8 cellular contexts compared by ENCODE assay signal in genomic region chr13:26186141-26186870, GRCh38. TPM values are rescaled to one million over a fixed set of nuclear protein-coding genes. Genes with fewer than 3 reads are reported as not detected.
DNase-seq lines count a peak whose midpoint lies in the region; ATAC-seq, FAIRE-seq and TF ChIP-seq lines count a peak whose summit lies in the region.

No MANE protein-coding gene starts in this region.

- H3K9ac ChIP-seq in H1 (replicated peaks in 1 of 4; ENCODE audit: extremely low read depth in 1 of 4, low read depth in 3 of 4, low read length in 3 of 4) (peak overlapping the region in 3 of 4 experiments; percentile 2 to 62 (median 61); a peak in 4 of 7 replicates), mesenchymal stem cell (ENCODE audit: low read length) (peak overlapping the region; percentile 93)

- no peak overlapping the region for H2BK120ac ChIP-seq in H1 (replicated peaks; ENCODE audit: low read depth, low read length)
- H2BK120ac ChIP-seq in mesenchymal stem cell (ENCODE audit: low read depth, low read length) = no peak overlapping the region

- peak; percentile 32 for FAIRE-seq in H1 (lab: Jason Lieb, UNC)

- peak; percentile 69 for ATAC-seq in GM19351 (IDR thresholded peaks at IDR 0.05; ENCODE audit: unreplicated experiment)
- peak; percentile 80 for ATAC-seq in HG03521 (IDR thresholded peaks at IDR 0.05; ENCODE audit: unreplicated experiment)
- peak; percentile 93 for ATAC-seq in activated CD8-positive, alpha-beta memory T cell treated with anti-CD3 and anti-CD28 coated beads, Interleukin-2, amount 10 ng/mL, durations not matched to agents 7 days and 5 days

- TF ChIP-seq POLR2A in H1 (IDR thresholded peaks at IDR 0.05; ENCODE audit: control extremely low read depth in 1 of 2, low read depth in 2 of 2, low read length in 2 of 2) = no peak

- H3K9me3 ChIP-seq in H1 (ENCODE audit: insufficient read depth in 2 of 2, low read depth in 1 of 2, low read length in 1 of 2) (no peaks in the 10 kb centered on the region), mesenchymal stem cell (ENCODE audit: control insufficient read depth, low read length) (no peaks in the 10 kb centered on the region)

- no peak overlapping the region for H3K14ac ChIP-seq in H1 (ENCODE audit: insufficient read length)
- no peak overlapping the region for H3K14ac ChIP-seq in mesenchymal stem cell (ENCODE audit: low read length in 2 of 2)

- peak overlapping the region; percentile 82 for H3K4me3 Mint-ChIP-seq in activated CD8-positive, alpha-beta memory T cell treated with anti-CD3 and anti-CD28 coated beads, Interleukin-2, amount 10 ng/mL, durations not matched to agents 7 days and 5 days

- H3K36me3 Mint-ChIP-seq in activated CD8-positive, alpha-beta memory T cell treated with anti-CD3 and anti-CD28 coated beads, Interleukin-2, amount 10 ng/mL, durations not matched to agents 7 days and 5 days = peaks cover 8% of the 10 kb centered on the region

- H3K4ac ChIP-seq in H1 (replicated peaks; ENCODE audit: insufficient read length, low read depth, low read length) = peak overlapping the region; percentile 48
- peak overlapping the region in 1 of 2 experiments; percentile 85 for H3K4ac ChIP-seq in mesenchymal stem cell (ENCODE audit: low read depth in 1 of 2, low read length in 2 of 2)

- peak overlapping the region; percentile 86 for H3K27ac Mint-ChIP-seq in activated CD8-positive, alpha-beta memory T cell treated with anti-CD3 and anti-CD28 coated beads, Interleukin-2, amount 10 ng/mL, durations not matched to agents 7 days and 5 days

- no peaks in the 10 kb centered on the region for H3K36me3 ChIP-seq in H1 (ENCODE audit: control insufficient read depth in 2 of 4, insufficient read depth in 4 of 4, low read length in 3 of 4)
- H3K36me3 ChIP-seq in mesenchymal stem cell (ENCODE audit: control insufficient read depth in 1 of 2, insufficient read depth in 2 of 2, low read depth in 1 of 2, low read length in 2 of 2) = peaks cover 0 to 2% of the 10 kb centered on the region in 2 experiments

- TF ChIP-seq EP300 in H1 (IDR thresholded peaks at IDR 0.05; ENCODE audit: borderline replicate concordance in 1 of 2, low read depth in 2 of 2, low read length in 2 of 2) = no peak

- peak overlapping the region; percentile 29 for H4K5ac ChIP-seq in H1 (ENCODE audit: insufficient read length, low read depth, low read length)

- H3K18ac ChIP-seq in H1 (ENCODE audit: extremely low read depth, low read length) = no peak overlapping the region; the same call in none of the 2 replicates
- peak overlapping the region; percentile 37 to 93 for H3K18ac ChIP-seq in mesenchymal stem cell (ENCODE audit: low read depth in 1 of 2, low read length in 2 of 2)

- H3K4me1 ChIP-seq in H1 (replicated peaks in 1 of 4; ENCODE audit: control insufficient read depth in 3 of 4, insufficient read depth in 4 of 4, low read length in 3 of 4) = peaks cover 0 to 4% (median 1%) of the 10 kb centered on the region in 4 experiments; a peak in 2 of 7 replicates
- peaks cover 6% of the 10 kb centered on the region for H3K4me1 ChIP-seq in mesenchymal stem cell (ENCODE audit: control insufficient read depth, insufficient read depth, low read depth, low read length)

- H2BK15ac ChIP-seq in H1 (ENCODE audit: low read length) (no peak overlapping the region), mesenchymal stem cell (ENCODE audit: low read depth, poor library complexity, severe bottlenecking) (no peak overlapping the region)

- TF ChIP-seq RAD21 in H1 (IDR thresholded peaks at IDR 0.05 in 1 of 2, conservative IDR thresholded peaks at IDR 0.05 in 1 of 2; ENCODE audit: low read depth in 2 of 2, low read length in 2 of 2) = peak; percentile 38 to 50; a peak in 2 of 4 replicates

- H3K56ac ChIP-seq in H1 (replicated peaks; ENCODE audit: insufficient read length, low read depth, low read length) = no peak overlapping the region

- H2AFZ ChIP-seq in H1 (ENCODE audit: low read length) (peak overlapping the region; percentile 97), mesenchymal stem cell (ENCODE audit: low read depth, low read length) (peak overlapping the region; percentile 90)

- peak; percentile 95 for DNase-seq in CD1c-positive myeloid dendritic cell (ENCODE audit: extremely low spot score)
- DNase-seq in NOMO-1 (lab: John Stamatoyannopoulos, UW; ENCODE audit: unreplicated experiment in 2 of 2) = peak; percentile 87 to 91
- DNase-seq in activated CD8-positive, alpha-beta memory T cell treated with anti-CD3 and anti-CD28 coated beads, Interleukin-2, amount 10 ng/mL, durations not matched to agents 7 days and 5 days = peak; percentile 93
- DNase-seq in H1 (ENCODE audit: low read depth in 1 of 2, low spot score in 2 of 2) = peak; percentile 90 to 91
- peak; percentile 86 for DNase-seq in mesenchymal stem cell
- DNase-seq in stimulated activated CD8-positive, alpha-beta memory T cell treated with anti-CD3 and anti-CD28 coated beads, Interleukin-12 subunit alpha, Interleukin-12 subunit beta, amount 100 ng/mL, for 24 hours (ENCODE audit: extremely low read depth) = peak; percentile 66

- H3K27me3 ChIP-seq in H1 (replicated peaks in 1 of 4; ENCODE audit: control insufficient read depth in 3 of 4, extremely low read depth in 1 of 4, insufficient read depth in 3 of 4, low read length in 3 of 4) (peaks cover 0 to 7% (median 1%) of the 10 kb centered on the region in 4 experiments; a peak in 4 of 7 replicates), mesenchymal stem cell (ENCODE audit: control insufficient read depth in 1 of 2, insufficient read depth in 1 of 2, low read length in 2 of 2) (no peaks in the 10 kb centered on the region)

- TF ChIP-seq CTCF in H1 (IDR thresholded peaks at IDR 0.05; ENCODE audit: control extremely low read depth in 1 of 3, insufficient read depth in 1 of 3, low read depth in 1 of 3, low read length in 3 of 3) = peak; percentile 59 to 87 (median 64)

- H2AK5ac ChIP-seq in H1 (ENCODE audit: low read depth, low read length) = no peak overlapping the region
- H2AK5ac ChIP-seq in mesenchymal stem cell (ENCODE audit: low read length, severe bottlenecking) = no peak overlapping the region

- H3K79me1 ChIP-seq in H1 (ENCODE audit: low read depth, low read length) = no peaks in the 10 kb centered on the region
- peaks cover 1% of the 10 kb centered on the region for H3K79me1 ChIP-seq in mesenchymal stem cell (replicated peaks; ENCODE audit: low read length, poor library complexity, severe bottlenecking)

- H2BK20ac ChIP-seq in H1 (ENCODE audit: low read length) = no peak overlapping the region

- H3K4me3 ChIP-seq in H1 (ENCODE audit: extremely low read depth in 1 of 4, insufficient read depth in 2 of 4, low read depth in 3 of 4, low read length in 4 of 4) (peak overlapping the region; percentile 50 to 73 (median 62)), mesenchymal stem cell (ENCODE audit: insufficient read depth in 1 of 2, low read depth in 1 of 2, low read length in 2 of 2) (peak overlapping the region; percentile 64 to 89)

- CTCF ChIA-PET in activated CD8-positive, alpha-beta memory T cell treated with anti-CD3 and anti-CD28 coated beads, Interleukin-2, amount 10 ng/mL, durations not matched to agents 7 days and 5 days (lab: Charles Lee) = interaction anchor here (0.7 to 5.3 kb wide), 19 partner anchors 9 to 511 kb away, joined by 3 to 118 read pairs (median 5); partner anchors contain the start of gene RNF6
- CTCF ChIA-PET in H1 (lab: Charles Lee; ENCODE audit: partially characterized antibody) = interaction anchor here (0.5 to 3.5 kb wide), 16 partner anchors 12 to 512 kb away, joined by 3 to 25 read pairs (median 4); no protein-coding TSS in a partner anchor

- H4K8ac ChIP-seq in H1 (ENCODE audit: extremely low read depth, insufficient read depth, low read length) (peak overlapping the region; percentile 53), mesenchymal stem cell (ENCODE audit: low read length) (peak overlapping the region; percentile 86)

- 7% methylated on average over 67 of the region's 75 CpGs; no CpG with 5 or more reads in 1 of the 2 experiments for WGBS in H1 (ENCODE audit: extremely low coverage in 1 of 2, insufficient coverage in 1 of 2, insufficient read length in 1 of 2, insufficient replicate concordance in 2 of 2, low coverage in 1 of 2, low lambda C conversion rate in 2 of 2, missing lambda C conversion rate in 1 of 2), 2 experiments
- WGBS in mesenchymal stem cell = 12% methylated on average over 64 of the region's 75 CpGs

- POLR2A ChIA-PET in H1 (lab: Charles Lee; ENCODE audit: partially characterized antibody) = interaction anchor here (0.6 to 1.5 kb wide), 2 partner anchors 36 to 169 kb away, joined by 3 read pairs; partner anchors contain the start of gene RNF6

- H3K23ac ChIP-seq in H1 (ENCODE audit: insufficient read length) (no peak overlapping the region), mesenchymal stem cell (ENCODE audit: low read length in 2 of 2) (no peak overlapping the region)

- no peak overlapping the region for H3K27ac ChIP-seq in H1 (ENCODE audit: low read depth, low read length)
- H3K27ac ChIP-seq in mesenchymal stem cell (ENCODE audit: low read length, poor library complexity, severe bottlenecking) = no peak overlapping the region

- peaks cover 4% of the 10 kb centered on the region; the same call in 1 of the 2 replicates for H3K23me2 ChIP-seq in H1 (ENCODE audit: low read depth, low read length)

- no peaks in the 10 kb centered on the region for H3K27me3 Mint-ChIP-seq in activated CD8-positive, alpha-beta memory T cell treated with anti-CD3 and anti-CD28 coated beads, Interleukin-2, amount 10 ng/mL, durations not matched to agents 7 days and 5 days

- peak overlapping the region; percentile 51 for H4K91ac ChIP-seq in H1 (replicated peaks; ENCODE audit: insufficient read length, low read length)
- H4K91ac ChIP-seq in mesenchymal stem cell (ENCODE audit: low read length) = peak overlapping the region; percentile 88

- H2BK5ac ChIP-seq in H1 (ENCODE audit: low read depth, low read length) = no peak overlapping the region
- no peak overlapping the region for H2BK5ac ChIP-seq in mesenchymal stem cell (ENCODE audit: low read depth, low read length, poor library complexity, severe bottlenecking)

- peak overlapping the region; percentile 77; the same call in 1 of the 2 replicates for H2BK12ac ChIP-seq in H1 (ENCODE audit: low read depth, low read length)
- H2BK12ac ChIP-seq in mesenchymal stem cell (ENCODE audit: low read length in 2 of 2) = peak overlapping the region; percentile 45 to 73

- no peaks in the 10 kb centered on the region for H4K20me1 ChIP-seq in H1 (replicated peaks in 1 of 2; ENCODE audit: control insufficient read depth in 1 of 2, insufficient read depth in 2 of 2, low read length in 2 of 2)

- no peaks in the 10 kb centered on the region for H3K9me3 Mint-ChIP-seq in activated CD8-positive, alpha-beta memory T cell treated with anti-CD3 and anti-CD28 coated beads, Interleukin-2, amount 10 ng/mL, durations not matched to agents 7 days and 5 days (ENCODE audit: low read depth)

- H3K79me2 ChIP-seq in H1 (ENCODE audit: control insufficient read depth in 1 of 2, insufficient read depth in 2 of 2, low read length in 2 of 2) = no peaks in the 10 kb centered on the region

- peak overlapping the region; percentile 64 to 85 for H3K4me2 ChIP-seq in H1 (ENCODE audit: insufficient read depth in 1 of 2, low read depth in 2 of 2, low read length in 2 of 2)
- peak overlapping the region; percentile 87 for H3K4me2 ChIP-seq in mesenchymal stem cell (ENCODE audit: low read length, poor library complexity, severe bottlenecking)

- peaks cover 27% of the 10 kb centered on the region for H3K4me1 Mint-ChIP-seq in activated CD8-positive, alpha-beta memory T cell treated with anti-CD3 and anti-CD28 coated beads, Interleukin-2, amount 10 ng/mL, durations not matched to agents 7 days and 5 days

RNA-seq across cellular contexts. Expression of gene RNF6, which starts 35.8 kb away (rescaled TPM):
- 10 to 100 TPM; 34.2 to 47.6 TPM for total RNA-seq in activated CD8-positive, alpha-beta memory T cell treated with anti-CD3 and anti-CD28 coated beads, Interleukin-2, amount 10 ng/mL, durations not matched to agents 7 days and 5 days
- 13.8 and 15.0 TPM in 2 replicates for total RNA-seq in H1 (2021; fragmentation: NEBNext Ultra II Directional; extraction: Animal tissue kit (Norgen Biotek cat#: 25700))
- polyA plus RNA-seq in H1 (2011; rRNA removed) = 3.1 and 4.0 TPM in 2 replicates
- 5.1 TPM for polyA plus RNA-seq in H1 (2011; cell fraction: cytosol; rRNA removed)
- polyA plus RNA-seq in H1 (2011; cell fraction: nucleus; rRNA removed) = 4.7 TPM
- polyA plus RNA-seq in H1 (2012, experiment 1 of 2) = 6.7 to 8.2 TPM (median 7.4 TPM) in 4 replicates
- 0.37 TPM for polyA plus RNA-seq in H1 (2012, experiment 2 of 2)
- 8.9 TPM for polyA plus RNA-seq in H1 (2013, experiment 1 of 2)
- polyA plus RNA-seq in H1 (2013, experiment 2 of 2) = 9.2 TPM
- 12.4 and 20.0 TPM in 2 replicates for polyA minus RNA-seq in H1 (2011; rRNA and poly(A)+ RNA removed)
- 8.1 TPM for polyA minus RNA-seq in H1 (2011; cell fraction: cytosol; rRNA and poly(A)+ RNA removed)
- polyA minus RNA-seq in H1 (2011; cell fraction: nucleus; rRNA and poly(A)+ RNA removed) = 36.3 TPM
- polyA plus RNA-seq in mesenchymal stem cell (2013, experiment 1 of 2) = 34.1 TPM
- 37.0 TPM for polyA plus RNA-seq in mesenchymal stem cell (2013, experiment 2 of 2)
